Comparison of ENCODE assay signal across 18 cellular contexts in the genomic region with DNA sequence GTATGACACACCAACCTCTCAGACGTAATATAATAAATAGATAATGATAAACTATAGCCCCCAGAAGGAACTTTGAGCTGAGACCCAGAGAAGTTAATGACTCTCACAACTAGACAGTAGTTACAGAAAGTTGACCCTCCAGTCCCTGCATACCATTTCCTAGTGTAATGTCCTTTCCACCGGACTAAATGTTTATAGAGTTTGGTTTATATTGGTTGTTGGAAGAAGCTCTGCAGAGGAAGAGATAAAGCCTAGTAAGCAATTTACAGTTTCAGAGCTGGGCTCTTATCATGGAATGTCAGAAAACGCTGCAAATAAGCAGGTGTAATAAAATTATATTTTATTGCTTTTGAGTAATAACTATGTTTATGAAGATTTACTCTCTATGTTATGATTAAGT.
"Had no signal": no experiment of that assay in that cellular context is flagged by ENCODE, and none has a peak within 500 bp of the region (broad histone marks: within the 10 kb centered on the region; RNA-seq: fewer than 3 reads in every experiment).

No MANE protein-coding gene starts in this region.

- H3K27me3 Mint-ChIP-seq: progenitor cell of endocrine pancreas; stimulated activated memory B cell treated with anti-CD40 and anti-IgM and Interleukin-4, amounts not matched to agents 10 μg/mL and 1 μg/mL and 100 μg/mL, for 72 hours; stimulated activated naive CD8-positive, alpha-beta T cell treated with anti-CD3 and anti-CD28 coated beads, Interleukin-15, Interleukin-2, amounts not matched to agents 100 ng/mL and 50 ng/mL, for 24 hours had no signal

- H3K9me3 Mint-ChIP-seq: neural progenitor cell; stimulated activated memory B cell treated with anti-CD40 and anti-IgM and Interleukin-4, amounts not matched to agents 10 μg/mL and 1 μg/mL and 100 μg/mL, for 72 hours; stimulated activated naive CD8-positive, alpha-beta T cell treated with anti-CD3 and anti-CD28 coated beads, Interleukin-15, Interleukin-2, amounts not matched to agents 100 ng/mL and 50 ng/mL, for 24 hours had no signal

- H3K36me3 Mint-ChIP-seq: natural killer cell; neural progenitor cell; stimulated activated memory B cell treated with anti-CD40 and anti-IgM and Interleukin-4, amounts not matched to agents 10 μg/mL and 1 μg/mL and 100 μg/mL, for 72 hours had no signal

- H3K4me3 Mint-ChIP-seq: natural killer cell; neural progenitor cell; stimulated activated memory B cell treated with anti-CD40 and anti-IgM and Interleukin-4, amounts not matched to agents 10 μg/mL and 1 μg/mL and 100 μg/mL, for 72 hours; stimulated activated naive CD8-positive, alpha-beta T cell treated with anti-CD3 and anti-CD28 coated beads, Interleukin-15, Interleukin-2, amounts not matched to agents 100 ng/mL and 50 ng/mL, for 24 hours had no signal

- DNase-seq: colonic mucosa; dermis blood vessel endothelial cell; esophagus squamous epithelium; foreskin keratinocyte; head of caudate nucleus; hippocampal formation; mammary epithelial cell; natural killer cell; nucleus accumbens; ovary; right cardiac atrium; stimulated activated CD4-positive, alpha-beta T cell treated with anti-CD3 and anti-CD28 coated beads, Interleukin-4, amount 100 ng/mL, for 1 hour; transverse colon had no signal

- H3K4me3 ChIP-seq: colonic mucosa, esophagus squamous epithelium, neural progenitor cell, ovary, thoracic aorta, transverse colon had no signal

- ATAC-seq: foreskin keratinocyte; natural killer cell; right cardiac atrium; stimulated activated memory B cell treated with anti-CD40 and anti-IgM and Interleukin-4, amounts not matched to agents 10 μg/mL and 1 μg/mL and 100 μg/mL, for 72 hours had no signal

- H3K27ac Mint-ChIP-seq: natural killer cell; neural progenitor cell; progenitor cell of endocrine pancreas; stimulated activated memory B cell treated with anti-CD40 and anti-IgM and Interleukin-4, amounts not matched to agents 10 μg/mL and 1 μg/mL and 100 μg/mL, for 72 hours; stimulated activated naive CD8-positive, alpha-beta T cell treated with anti-CD3 and anti-CD28 coated beads, Interleukin-15, Interleukin-2, amounts not matched to agents 100 ng/mL and 50 ng/mL, for 24 hours had no signal

- H3K4me1 Mint-ChIP-seq: natural killer cell; stimulated activated memory B cell treated with anti-CD40 and anti-IgM and Interleukin-4, amounts not matched to agents 10 μg/mL and 1 μg/mL and 100 μg/mL, for 72 hours had no signal
